Comparison of ENCODE assay signal across 27 cellular contexts in the genomic region with DNA sequence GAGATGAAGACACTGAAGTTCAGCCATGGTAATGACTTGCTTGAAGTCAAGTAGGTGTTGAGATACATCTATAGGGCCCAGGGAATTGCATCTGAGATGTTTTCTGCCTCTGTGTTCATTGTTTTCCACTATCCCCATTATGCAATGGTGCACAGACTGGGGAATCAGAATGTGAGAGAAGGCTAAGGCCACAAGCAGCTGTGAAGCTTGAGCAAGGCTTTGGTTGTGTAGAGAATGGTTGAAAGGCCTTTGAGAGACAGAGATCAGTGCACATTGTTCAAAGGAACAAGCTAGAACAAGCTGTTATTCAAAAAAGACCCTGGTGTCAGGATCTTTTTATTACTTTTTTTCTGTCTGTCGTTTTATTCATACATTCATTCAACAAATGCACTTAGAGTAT.
"Had no signal": no experiment of that assay in that cellular context is flagged by ENCODE, and none has a peak within 500 bp of the region (broad histone marks: within the 10 kb centered on the region; RNA-seq: fewer than 3 reads in every experiment).

No MANE protein-coding gene starts in this region.

- H3K27me3 ChIP-seq: colonic mucosa, dorsolateral prefrontal cortex, esophagus muscularis mucosa, esophagus squamous epithelium, foreskin keratinocyte, gastrocnemius medialis, gastroesophageal sphincter, heart left ventricle had no signal

- H3K27ac ChIP-seq: colonic mucosa, coronary artery, dorsolateral prefrontal cortex, epithelial cell of prostate, esophagus muscularis mucosa, esophagus squamous epithelium, foreskin keratinocyte, gastrocnemius medialis, gastroesophageal sphincter, heart left ventricle had no signal

- ATAC-seq: effector memory CD8-positive, alpha-beta T cell; foreskin keratinocyte; gastrocnemius medialis; gastroesophageal sphincter; heart left ventricle had no signal

- H3K4me3 ChIP-seq: colonic mucosa, coronary artery, dorsolateral prefrontal cortex, esophagus muscularis mucosa, esophagus squamous epithelium, gastrocnemius medialis, gastroesophageal sphincter, heart left ventricle had no signal

- H3K27me3 Mint-ChIP-seq: dendritic cell treated with granulocyte-macrophage colony-stimulating factor and Interleukin-4, amounts not matched to agents 40 ng/mL and 50 ng/mL, for 4 days had no signal

- H3K9me3 Mint-ChIP-seq: dendritic cell treated with granulocyte-macrophage colony-stimulating factor and Interleukin-4, amounts not matched to agents 40 ng/mL and 50 ng/mL, for 4 days; effector memory CD8-positive, alpha-beta T cell had no signal

- FAIRE-seq: colon, endometrium, endothelial cell of umbilical vein, frontal cortex had no signal

- H3K36me3 ChIP-seq: colonic mucosa, gastrocnemius medialis, gastroesophageal sphincter had no signal

- H3K27ac Mint-ChIP-seq: dendritic cell treated with granulocyte-macrophage colony-stimulating factor and Interleukin-4, amounts not matched to agents 40 ng/mL and 50 ng/mL, for 4 days; effector memory CD8-positive, alpha-beta T cell; endodermal cell had no signal

- H3K9me3 ChIP-seq: colonic mucosa, esophagus muscularis mucosa, esophagus squamous epithelium, gastrocnemius medialis, gastroesophageal sphincter had no signal

- DNase-seq: colonic mucosa; cortex of kidney; dermis blood vessel endothelial cell; dorsolateral prefrontal cortex; effector CD4-positive, alpha-beta T cell; effector CD8-positive, alpha-beta T cell; effector memory CD4-positive, alpha-beta T cell; effector memory CD8-positive, alpha-beta T cell; endodermal cell; erythroblast; esophagus squamous epithelium; foreskin fibroblast; foreskin keratinocyte; foreskin melanocyte; gastrocnemius medialis; glutamatergic neuron; head of caudate nucleus; heart left ventricle had no signal

- H3K4me1 ChIP-seq: colonic mucosa, esophagus squamous epithelium, gastrocnemius medialis had no signal

- H3K4me3 Mint-ChIP-seq: dendritic cell treated with granulocyte-macrophage colony-stimulating factor and Interleukin-4, amounts not matched to agents 40 ng/mL and 50 ng/mL, for 4 days; effector memory CD8-positive, alpha-beta T cell; endodermal cell had no signal
